8 cellular contexts compared by ENCODE assay signal in genomic region chr9:78121488-78121887, GRCh38.
DNase-seq lines count a peak whose midpoint lies in the region; ATAC-seq, FAIRE-seq and TF ChIP-seq lines count a peak whose summit lies in the region.

No MANE protein-coding gene starts in this region.

- no peak overlapping the region for H3K4me2 ChIP-seq in GM23248 (ENCODE audit: unreplicated experiment)
- H3K4me2 ChIP-seq in neural cell (ENCODE audit: low read length), result no peak overlapping the region

- H4K20me1 ChIP-seq in GM23248 (ENCODE audit: insufficient read depth) (no peaks in the 10 kb centered on the region), neural cell (ENCODE audit: insufficient read depth) (no peaks in the 10 kb centered on the region)

- peak; percentile 96 for FAIRE-seq in A204.1 (lab: Jason Lieb, UNC)

- H3K9ac ChIP-seq in GM23248, result no peak overlapping the region
- no peak overlapping the region for H3K9ac ChIP-seq in neural cell (ENCODE audit: low read length)

- TF ChIP-seq CTCF in esophagus squamous epithelium (IDR thresholded peaks at IDR 0.05) (peak in 5 of 6 experiments; percentile 32 to 69 (median 50)), neural cell (IDR thresholded peaks at IDR 0.05; ENCODE audit: poor library complexity, severe bottlenecking) (peak; percentile 63), testis (IDR thresholded peaks at IDR 0.05) (peak in 2 of 3 experiments; percentile 46 to 51)

- H3K4me3 ChIP-seq in GM23248, result no peak overlapping the region
- H3K4me3 ChIP-seq in esophagus squamous epithelium, result no peak overlapping the region
- no peak overlapping the region for H3K4me3 ChIP-seq in neural cell (ENCODE audit: low read length)
- H3K4me3 ChIP-seq in testis, result no peak overlapping the region

- ATAC-seq in GM19467 (IDR thresholded peaks at IDR 0.05; ENCODE audit: unreplicated experiment), result no peak

- in situ Hi-C loops in GM23248 (cut with MboI), result no loop called here

- TF ChIP-seq RAD21 in neural cell (conservative IDR thresholded peaks at IDR 0.05), result peak; percentile 67

- H3K9me2 ChIP-seq in GM23248 (ENCODE audit: insufficient read depth), result no peaks in the 10 kb centered on the region
- H3K9me2 ChIP-seq in neural cell (ENCODE audit: insufficient read depth, low read length), result no peaks in the 10 kb centered on the region

- H3K9me3 ChIP-seq in GM23248 (ENCODE audit: low read depth), result no peaks in the 10 kb centered on the region
- H3K9me3 ChIP-seq in esophagus squamous epithelium, result no peaks in the 10 kb centered on the region
- no peaks in the 10 kb centered on the region for H3K9me3 ChIP-seq in neural cell (ENCODE audit: low read length)
- no peaks in the 10 kb centered on the region for H3K9me3 ChIP-seq in testis

- intact Hi-C loops in esophagus squamous epithelium (cut with DNase I), result no loop called here
- intact Hi-C loops in testis (cut with DNase I; ENCODE audit: low total_unique reads), result no loop called here

- H2AFZ ChIP-seq in GM23248 (no peak overlapping the region), neural cell (ENCODE audit: low read depth, low read length) (no peak overlapping the region)

- DNase-seq in GM23248 (peak; percentile 63), NCI-H774 (lab: John Stamatoyannopoulos, UW) (peak; percentile 50), esophagus squamous epithelium (lab: John Stamatoyannopoulos, UW) (no peak), testis (peak; percentile 81)
- peak; percentile 77 for DNase-seq in activated CD8-positive, alpha-beta memory T cell treated with anti-CD3 and anti-CD28 coated beads, Interleukin-2, amount 50 U/mL, for 48 hours

- whole genome bisulfite sequencing in GM23248 (ENCODE audit: low coverage in 1 of 2, low lambda C conversion rate in 2 of 2, missing lambda C conversion rate in 2 of 2), 2 experiments, result 27% methylated on average over 4 of the region's 4 CpGs
- 50 to 62% methylated on average over 4 of the region's 4 CpGs for WGBS in esophagus squamous epithelium, 2 donors
- WGBS in testis, 2 donors, result 53 to 62% methylated on average over 4 of the region's 4 CpGs

- no peaks in the 10 kb centered on the region for H3K36me3 ChIP-seq in GM23248 (ENCODE audit: low read depth)
- H3K36me3 ChIP-seq in esophagus squamous epithelium, result no peaks in the 10 kb centered on the region
- no peaks in the 10 kb centered on the region for H3K36me3 ChIP-seq in neural cell (ENCODE audit: insufficient read depth, low read length)
- H3K36me3 ChIP-seq in testis (ENCODE audit: low read depth, missing control alignments), result no peaks in the 10 kb centered on the region

- H3K27ac ChIP-seq in GM23248 (no peak overlapping the region), esophagus squamous epithelium (no peak overlapping the region), neural cell (ENCODE audit: low read length) (no peak overlapping the region), testis (no peak overlapping the region)

- no peak for TF ChIP-seq EP300 in neural cell (conservative IDR thresholded peaks at IDR 0.05; ENCODE audit: poor library complexity, severe bottlenecking)

- H3F3A ChIP-seq in GM23248 (ENCODE audit: insufficient read depth), result peaks cover 16% of the 10 kb centered on the region
- no peaks in the 10 kb centered on the region for H3F3A ChIP-seq in neural cell (ENCODE audit: insufficient read depth, low read length, poor library complexity, severe bottlenecking)

- no peak for TF ChIP-seq POLR2A in esophagus squamous epithelium (IDR thresholded peaks at IDR 0.05)
- no peak for TF ChIP-seq POLR2A in testis (IDR thresholded peaks at IDR 0.05)

- H3K27me3 ChIP-seq in GM23248 (replicated peaks; ENCODE audit: insufficient read depth) (0 out of 2 replicates have a peak, but pooled peaks cover 3% of the 10 kb centered on the region), esophagus squamous epithelium (no peaks in the 10 kb centered on the region), neural cell (ENCODE audit: insufficient read depth, low read depth, low read length) (no peaks in the 10 kb centered on the region), testis (no peaks in the 10 kb centered on the region)

- no peaks in the 10 kb centered on the region for H3K79me2 ChIP-seq in GM23248 (ENCODE audit: insufficient read depth)
- no peaks in the 10 kb centered on the region for H3K79me2 ChIP-seq in neural cell (replicated peaks; ENCODE audit: insufficient read depth, low read length)

- H3K4me1 ChIP-seq in GM23248 (ENCODE audit: insufficient read depth), result peaks cover 14% of the 10 kb centered on the region
- H3K4me1 ChIP-seq in esophagus squamous epithelium, result peaks cover 0 to 8% (median 4%) of the 10 kb centered on the region in 3 donors
- H3K4me1 ChIP-seq in testis, result no peaks in the 10 kb centered on the region

TF ChIP-seq in neural cell, 6 proteins besides CTCF, POLR2A, EP300 and RAD21:
- TF ChIP-seq TAF1 (IDR thresholded peaks at IDR 0.05; ENCODE audit: low read depth), result no peak
- peak; percentile 66 for TF ChIP-seq SMC3 (conservative IDR thresholded peaks at IDR 0.05; ENCODE audit: poor library complexity)
- no peak for TF ChIP-seq POLR2AphosphoS5 (IDR thresholded peaks at IDR 0.05)
- TF ChIP-seq REST (IDR thresholded peaks at IDR 0.05; ENCODE audit: borderline replicate concordance), result no peak
- no peak for TF ChIP-seq EZH2 (IDR thresholded peaks at IDR 0.05; ENCODE audit: borderline replicate concordance, insufficient read depth, low read length, poor library complexity, severe bottlenecking)
TF ChIP-seq in neural cell: peak in this region for 1.
